Comparison of ENCODE assay signal across 15 cellular contexts in the genomic region with DNA sequence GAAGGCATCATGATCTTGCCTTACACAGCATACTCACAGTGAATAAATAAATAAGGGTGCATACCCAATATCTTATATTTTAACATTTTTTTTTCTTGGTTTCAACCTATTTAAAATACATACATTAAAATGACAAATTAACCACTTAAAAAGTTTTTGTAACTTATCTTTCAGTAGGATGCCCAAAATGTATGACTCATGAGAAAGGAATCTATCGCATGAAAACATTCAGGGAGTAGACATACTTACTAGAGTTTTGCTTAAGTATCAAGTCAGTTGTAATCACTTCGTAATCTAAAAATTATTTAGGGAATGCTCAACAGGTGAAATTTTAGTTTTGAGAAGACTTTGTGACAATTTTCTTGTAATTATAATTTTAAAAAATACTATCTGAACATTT.
DNase-seq lines count a peak whose midpoint lies in the region; FAIRE-seq and TF ChIP-seq lines count a peak whose summit lies in the region.
"Had no signal": no experiment of that assay in that cellular context is flagged by ENCODE, and none has a peak within 500 bp of the region (broad histone marks: within the 10 kb centered on the region; RNA-seq: fewer than 3 reads in every experiment).

No MANE protein-coding gene starts in this region.

- no peak overlapping the region for H3K4me2 ChIP-seq in keratinocyte (ENCODE audit: control insufficient read depth, extremely low read depth, insufficient read depth, low read depth, low read length)

- DNase-seq in ACHN (peak; percentile 28), NCI-H226 (peak; percentile 80), dedifferentiated amniotic fluid mesenchymal stem cell (ENCODE audit: extremely low spot score) (peak; percentile 60), keratinocyte (ENCODE audit: low read depth, low spot score) (peak; percentile 11), thyroid gland (no peak), SIG-M5 treated with dmso at 0.1 percent for 504 hours (lab: John Stamatoyannopoulos, UW; ENCODE audit: unreplicated experiment) (no peak), DMS153 (lab: John Stamatoyannopoulos, UW) (no peak), SHP77 treated with DMSO at 0.1 percent for 48 hours (lab: John Stamatoyannopoulos, UW) (no peak)
- DNase-seq: activated B cell treated with CpG ODN at 0.5 μM for 24 hours, COR-L47, kidney, mucosa of descending colon, NCI-H2029, NCI-H526 treated with DMSO at 0.1 percent for 48 hours, T-cell had no signal

- H3K9ac ChIP-seq in keratinocyte (ENCODE audit: control insufficient read depth, extremely low read depth, insufficient read depth, low read length) = no peak overlapping the region

- no peak for TF ChIP-seq POLR2A in thyroid gland (IDR thresholded peaks at IDR 0.05)

- no peak overlapping the region for H3K4me3 ChIP-seq in keratinocyte (ENCODE audit: control insufficient read depth in 2 of 3, extremely low read depth in 1 of 3, insufficient read depth in 2 of 3, low read depth in 1 of 3, low read length in 3 of 3)
- no peak overlapping the region for H3K4me3 ChIP-seq in thyroid gland (replicated peaks in 1 of 3)
- H3K4me3 ChIP-seq: mucosa of descending colon had no signal

- H2AFZ ChIP-seq in keratinocyte (ENCODE audit: control insufficient read depth, low read length) = no peak overlapping the region

- H3K79me2 ChIP-seq in keratinocyte (ENCODE audit: control insufficient read depth, insufficient read depth, low read length) = no peaks in the 10 kb centered on the region

- intact Hi-C loops in thyroid gland (cut with DNase I) = no loop called here

- H3K4me1 ChIP-seq in keratinocyte (ENCODE audit: control insufficient read depth, extremely low read depth, insufficient read depth, low read length) (peaks cover 9% of the 10 kb centered on the region), thyroid gland (no peaks in the 10 kb centered on the region)

- H3K27me3 ChIP-seq in keratinocyte (ENCODE audit: control insufficient read depth, extremely low read depth, insufficient read depth, low read length) (no peaks in the 10 kb centered on the region), thyroid gland (no peaks in the 10 kb centered on the region)

- WGBS in thyroid gland, 2 donors = 45 to 47% methylated on average over 2 of the region's 2 CpGs

- H4K20me1 ChIP-seq in keratinocyte (ENCODE audit: control insufficient read depth, extremely low read depth, insufficient read depth, low read length) = no peaks in the 10 kb centered on the region

- no peaks in the 10 kb centered on the region for H3K9me1 ChIP-seq in keratinocyte (ENCODE audit: control insufficient read depth, extremely low read depth, insufficient read depth, low read length)

- H3K27ac ChIP-seq in keratinocyte (ENCODE audit: control insufficient read depth, insufficient read depth, low read length) (no peak overlapping the region), thyroid gland (no peak overlapping the region)

- no peak for FAIRE-seq in keratinocyte (lab: Jason Lieb, UNC)

- in situ Hi-C loops in ACHN (cut with HindIII; ENCODE audit: low pct_ligation_motif_present, low pct_unique_long_range_greater_than_20kb, low sequenced_read_pairs) = no loop called here

- H3K36me3 ChIP-seq in keratinocyte (ENCODE audit: control insufficient read depth in 2 of 2, extremely low read depth in 1 of 2, insufficient read depth in 2 of 2, low read length in 2 of 2) (no peaks in the 10 kb centered on the region), thyroid gland (no peaks in the 10 kb centered on the region)

- H3K9me3 ChIP-seq in keratinocyte (ENCODE audit: control insufficient read depth, low read depth, low read length) = no peaks in the 10 kb centered on the region
- H3K9me3 ChIP-seq in thyroid gland = no peaks in the 10 kb centered on the region
- H3K9me3 ChIP-seq: mucosa of descending colon had no signal

- dilution Hi-C loops in keratinocyte (cut with MboI; ENCODE audit: extremely low pct_ligation_motif_present, low sequenced_read_pairs) = no loop called here

- no peak for TF ChIP-seq CTCF in keratinocyte (optimal IDR thresholded peaks at IDR 0.05 in 1 of 3, IDR thresholded peaks at IDR 0.05 in 1 of 3, conservative IDR thresholded peaks at IDR 0.05 in 1 of 3; ENCODE audit: extremely low read depth in 1 of 3, insufficient read depth in 2 of 3, low read length in 3 of 3)
- TF ChIP-seq CTCF in thyroid gland (IDR thresholded peaks at IDR 0.05) = no peak

Comparison
In these comparisons a context has a peak if more than half of its experiments do, and no peak if none do; other contexts are left out.
1. DNase-seq: peak in ACHN (single experiment), NCI-H226 (single experiment), dedifferentiated amniotic fluid mesenchymal stem cell (single experiment) and keratinocyte (single experiment); none in thyroid gland (0 of 2), SIG-M5 treated with dmso at 0.1 percent for 504 hours (single experiment), DMS153 (single experiment) and SHP77 treated with DMSO at 0.1 percent for 48 hours (single experiment).